In genomic region chr6:157841211-157841840, GRCh38 we compare ENCODE assay signal across 9 cellular contexts. TPM values are rescaled to one million over a fixed set of nuclear protein-coding genes. Genes with fewer than 3 reads are reported as not detected.
DNase-seq lines count a peak whose midpoint lies in the region; ATAC-seq, FAIRE-seq and TF ChIP-seq lines count a peak whose summit lies in the region.
"Had no signal": no experiment of that assay in that cellular context is flagged by ENCODE, and none has a peak within 500 bp of the region (broad histone marks: within the 10 kb centered on the region; RNA-seq: fewer than 3 reads in every experiment).

No MANE protein-coding gene starts in this region.

- H3K4me3 Mint-ChIP-seq in activated naive CD8-positive, alpha-beta T cell treated with anti-CD3 and anti-CD28 coated beads for 36 hours: peak overlapping the region; percentile 33
- no peak overlapping the region for H3K4me3 Mint-ChIP-seq in stimulated activated naive CD8-positive, alpha-beta T cell treated with anti-CD3 and anti-CD28 coated beads, Interleukin-15, Interleukin-2, amounts not matched to agents 100 ng/mL and 50 ng/mL, for 24 hours

- H3K27me3 ChIP-seq in left ventricle myocardium inferior (ENCODE audit: low read depth) (no peaks in the 10 kb centered on the region), dorsolateral prefrontal cortex (no peaks in the 10 kb centered on the region)

- ATAC-seq in left ventricle myocardium superior: peak; percentile 49
- ATAC-seq in HG03108 (IDR thresholded peaks at IDR 0.05; ENCODE audit: unreplicated experiment): peak; percentile 82

- H3K36me3 ChIP-seq in left ventricle myocardium inferior: no peaks in the 10 kb centered on the region
- H3K36me3 ChIP-seq in kidney (ENCODE audit: control insufficient read depth in 1 of 2, insufficient read depth in 2 of 2, low read length in 2 of 2): no peaks in the 10 kb centered on the region

- H3K9me3 ChIP-seq in left ventricle myocardium inferior (replicated peaks): no peaks in the 10 kb centered on the region
- no peaks in the 10 kb centered on the region for H3K9me3 ChIP-seq in kidney (ENCODE audit: control insufficient read depth in 1 of 2, low read length in 2 of 2)

- DNase-seq in left ventricle myocardium superior: no peak
- DNase-seq in left ventricle myocardium inferior: no peak
- no peak for DNase-seq in activated naive CD8-positive, alpha-beta T cell treated with anti-CD3 and anti-CD28 coated beads for 36 hours
- no peak for DNase-seq in kidney
- no peak for DNase-seq in dorsolateral prefrontal cortex
- DNase-seq in T-helper 1 cell: no peak

- peaks cover 74% of the 10 kb centered on the region for H3K4me1 Mint-ChIP-seq in activated naive CD8-positive, alpha-beta T cell treated with anti-CD3 and anti-CD28 coated beads for 36 hours
- H3K4me1 Mint-ChIP-seq in stimulated activated naive CD8-positive, alpha-beta T cell treated with anti-CD3 and anti-CD28 coated beads, Interleukin-15, Interleukin-2, amounts not matched to agents 100 ng/mL and 50 ng/mL, for 24 hours (ENCODE audit: low read depth): peaks cover 90% of the 10 kb centered on the region

- H3K36me3 Mint-ChIP-seq in activated naive CD8-positive, alpha-beta T cell treated with anti-CD3 and anti-CD28 coated beads for 36 hours: peaks cover 61% of the 10 kb centered on the region
- H3K36me3 Mint-ChIP-seq in stimulated activated naive CD8-positive, alpha-beta T cell treated with anti-CD3 and anti-CD28 coated beads, Interleukin-15, Interleukin-2, amounts not matched to agents 100 ng/mL and 50 ng/mL, for 24 hours (ENCODE audit: low read depth): peaks cover 43% of the 10 kb centered on the region

- no peak overlapping the region for H3K9ac ChIP-seq in kidney (ENCODE audit: low read length in 2 of 2)

- no peak for TF ChIP-seq CTCF in left ventricle myocardium inferior (IDR thresholded peaks at IDR 0.05; ENCODE audit: borderline replicate concordance)
- TF ChIP-seq CTCF in kidney (IDR thresholded peaks at IDR 0.05; ENCODE audit: borderline replicate concordance, extremely low read depth, insufficient read depth): no peak
- no peak for TF ChIP-seq CTCF in dorsolateral prefrontal cortex (IDR thresholded peaks at IDR 0.05 in 54 of 56, conservative IDR thresholded peaks at IDR 0.05 in 2 of 56; ENCODE audit: low read depth in 1 of 56, partially characterized antibody in 56 of 56)

- H3K4me3 ChIP-seq in left ventricle myocardium inferior: no peak overlapping the region
- no peak overlapping the region for H3K4me3 ChIP-seq in kidney (ENCODE audit: low read length in 2 of 2)
- no peak overlapping the region for H3K4me3 ChIP-seq in dorsolateral prefrontal cortex
- H3K4me3 ChIP-seq: lung had no signal

- no peak overlapping the region for H3K27ac ChIP-seq in left ventricle myocardium inferior (replicated peaks)
- no peak overlapping the region for H3K27ac ChIP-seq in kidney (ENCODE audit: low read depth in 2 of 2, low read length in 2 of 2)
- no peak overlapping the region for H3K27ac ChIP-seq in dorsolateral prefrontal cortex

- peak overlapping the region; percentile 32 for H3K27ac Mint-ChIP-seq in activated naive CD8-positive, alpha-beta T cell treated with anti-CD3 and anti-CD28 coated beads for 36 hours
- H3K27ac Mint-ChIP-seq in stimulated activated naive CD8-positive, alpha-beta T cell treated with anti-CD3 and anti-CD28 coated beads, Interleukin-15, Interleukin-2, amounts not matched to agents 100 ng/mL and 50 ng/mL, for 24 hours: peak overlapping the region; percentile 29

- peaks cover 5% of the 10 kb centered on the region for H3K9me3 Mint-ChIP-seq in activated naive CD8-positive, alpha-beta T cell treated with anti-CD3 and anti-CD28 coated beads for 36 hours
- H3K9me3 Mint-ChIP-seq in stimulated activated naive CD8-positive, alpha-beta T cell treated with anti-CD3 and anti-CD28 coated beads, Interleukin-15, Interleukin-2, amounts not matched to agents 100 ng/mL and 50 ng/mL, for 24 hours: peaks cover under 1% of the 10 kb centered on the region

- no peaks in the 10 kb centered on the region for H3K27me3 Mint-ChIP-seq in activated naive CD8-positive, alpha-beta T cell treated with anti-CD3 and anti-CD28 coated beads for 36 hours
- H3K27me3 Mint-ChIP-seq in stimulated activated naive CD8-positive, alpha-beta T cell treated with anti-CD3 and anti-CD28 coated beads, Interleukin-15, Interleukin-2, amounts not matched to agents 100 ng/mL and 50 ng/mL, for 24 hours: no peaks in the 10 kb centered on the region

- intact Hi-C loops in left ventricle myocardium superior (cut with micrococcal nuclease): no loop called here
- intact Hi-C loops in left ventricle myocardium inferior (cut with micrococcal nuclease): no loop called here
- intact Hi-C loops in kidney (cut with DNase I): no loop called here
- intact Hi-C loops in dorsolateral prefrontal cortex (cut with DNase I): no loop called here

- H3K4me1 ChIP-seq in left ventricle myocardium inferior (peaks cover 90% of the 10 kb centered on the region), kidney (ENCODE audit: control insufficient read depth in 1 of 2, insufficient read depth in 1 of 2, low read depth in 1 of 2, low read length in 2 of 2) (peaks cover 12 to 26% of the 10 kb centered on the region in 2 donors)

- FAIRE-seq in kidney (lab: Jason Lieb, UNC): no peak

RNA-seq across cellular contexts. Expression of gene SNX9, which starts 18.3 kb away (rescaled TPM):
- total RNA-seq in left ventricle myocardium superior: 31.6 TPM
- 31.9 TPM for total RNA-seq in left ventricle myocardium inferior
- 10 to 100 TPM; 63.4 to 64.4 TPM for total RNA-seq in activated naive CD8-positive, alpha-beta T cell treated with anti-CD3 and anti-CD28 coated beads for 36 hours
- total RNA-seq in kidney: 49.3 TPM
- 25.2 TPM for polyA plus RNA-seq in kidney (ENCODE audit: insufficient read depth, low read depth, low replicate concordance)
- total RNA-seq in dorsolateral prefrontal cortex: 10 to 100 TPM; 21.2 to 46.1 (median 28.8) TPM
